Comparison of ENCODE assay signal across 11 cellular contexts in genomic region chr12:76588881-76589565, GRCh38. TPM values are rescaled to one million over a fixed set of nuclear protein-coding genes. Genes with fewer than 3 reads are reported as not detected.
DNase-seq lines count a peak whose midpoint lies in the region; ATAC-seq, FAIRE-seq and TF ChIP-seq lines count a peak whose summit lies in the region.
"Had no signal": no experiment of that assay in that cellular context is flagged by ENCODE, and none has a peak within 500 bp of the region (broad histone marks: within the 10 kb centered on the region; RNA-seq: fewer than 3 reads in every experiment).

No MANE protein-coding gene starts in this region.

- H3K36me3 Mint-ChIP-seq in activated CD8-positive, alpha-beta T cell treated with anti-CD3 and anti-CD28 coated beads for 36 hours (ENCODE audit: low read depth), result no peaks in the 10 kb centered on the region
- no peaks in the 10 kb centered on the region for H3K36me3 Mint-ChIP-seq in activated CD4-positive, alpha-beta T cell treated with anti-CD3 and anti-CD28 coated beads, Interleukin-2, amount 10 ng/mL, durations not matched to agents 7 days and 5 days (ENCODE audit: low read depth)
- H3K36me3 Mint-ChIP-seq: T-cell had no signal

- no peak overlapping the region for H3K9ac ChIP-seq in HepG2 (ENCODE audit: insufficient read depth, low read depth, low read length)

- no peak overlapping the region for H2AFZ ChIP-seq in HepG2 (ENCODE audit: low read length)

- TF ChIP-seq CTCF in right lobe of liver (IDR thresholded peaks at IDR 0.05), result no peak
- TF ChIP-seq CTCF in HepG2 (CRISPR knock-in tag; IDR thresholded peaks at IDR 0.05), result no peak
- TF ChIP-seq CTCF in activated CD8-positive, alpha-beta T cell treated with anti-CD3 and anti-CD28 coated beads for 36 hours (IDR thresholded peaks at IDR 0.05), result no peak
- no peak for TF ChIP-seq CTCF in left lung (IDR thresholded peaks at IDR 0.05)
- TF ChIP-seq CTCF in GM13976 (IDR thresholded peaks at IDR 0.05; ENCODE audit: borderline replicate concordance, control extremely low read depth, extremely low read depth, insufficient read depth, missing control alignments), result no peak

- in situ Hi-C loops in HepG2 (cut with HindIII; ENCODE audit: extremely low pct_ligation_motif_present, low pct_unique_long_range_greater_than_20kb) (no loop called here), GM13976 (cut with MboI; ENCODE audit: low sequenced_read_pairs, unreplicated experiment) (no loop called here)

- TF ChIP-seq EP300 in HepG2 (IDR thresholded peaks at IDR 0.05; ENCODE audit: low read depth in 2 of 2, low read length in 2 of 2) (no peak), HepG2 (CRISPR knock-in tag; IDR thresholded peaks at IDR 0.05; ENCODE audit: borderline replicate concordance) (no peak)

- no peaks in the 10 kb centered on the region for H3K4me1 ChIP-seq in right lobe of liver
- H3K4me1 ChIP-seq in HepG2 (ENCODE audit: insufficient read depth, low read length), result no peaks in the 10 kb centered on the region
- peaks cover 0 to 34% of the 10 kb centered on the region in 2 donors for H3K4me1 ChIP-seq in left lung

- FAIRE-seq in HepG2 (lab: Jason Lieb, UNC), result no peak

- H3K9me3 ChIP-seq in right lobe of liver (no peaks in the 10 kb centered on the region), HepG2 (ENCODE audit: low read length) (no peaks in the 10 kb centered on the region), left lung (no peaks in the 10 kb centered on the region)

- ATAC-seq in right lobe of liver, result peak; percentile 34 to 67 (median 55)
- ATAC-seq in HepG2, result no peak
- peak; percentile 86 for ATAC-seq in activated CD8-positive, alpha-beta T cell treated with anti-CD3 and anti-CD28 coated beads for 36 hours
- ATAC-seq in left lung, result peak; percentile 82
- ATAC-seq in HG03196 (IDR thresholded peaks at IDR 0.05; ENCODE audit: unreplicated experiment), result no peak
- ATAC-seq: T-cell had no signal

- no peak overlapping the region for H3K27ac ChIP-seq in right lobe of liver
- H3K27ac ChIP-seq in HepG2 (ENCODE audit: extremely low read length, insufficient read depth, low read length), result no peak overlapping the region
- peak overlapping the region; percentile 56 to 68 for H3K27ac ChIP-seq in left lung

- intact Hi-C loops in right lobe of liver (cut with DNase I), result no loop called here
- intact Hi-C loops in HepG2 (cut with micrococcal nuclease; ENCODE audit: unreplicated experiment), result loop anchor here (10.0 kb wide), 1 partner anchor 114 kb away; no protein-coding TSS in a partner anchor
- intact Hi-C loops in activated CD8-positive, alpha-beta T cell treated with anti-CD3 and anti-CD28 coated beads for 36 hours (cut with micrococcal nuclease), result no loop called here
- intact Hi-C loops in left lung (cut with DNase I), result loop anchor here in 1 of 2 donors (10.0 kb wide), 1 partner anchor 204 kb away; no protein-coding TSS in a partner anchor

- CTCF ChIA-PET in HepG2 (lab: Yijun Ruan, JAX; ENCODE audit: low intra/inter-chr PET ratio, low total read pairs), result no interaction called here
- CTCF ChIA-PET in activated CD8-positive, alpha-beta T cell treated with anti-CD3 and anti-CD28 coated beads for 36 hours (lab: Charles Lee), result interaction anchor here (0.7 to 1.3 kb wide), 4 partner anchors 38 to 1104 kb away, joined by 3 read pairs; no protein-coding TSS in a partner anchor
- CTCF ChIA-PET in activated CD4-positive, alpha-beta T cell treated with anti-CD3 and anti-CD28 coated beads, Interleukin-2, amount 10 ng/mL, durations not matched to agents 7 days and 5 days (lab: Charles Lee), result interaction anchor here (0.6 kb wide), 1 partner anchor 1043 kb away, joined by 3 read pairs; no protein-coding TSS in a partner anchor

- H3K27me3 Mint-ChIP-seq in activated CD8-positive, alpha-beta T cell treated with anti-CD3 and anti-CD28 coated beads for 36 hours, result no peaks in the 10 kb centered on the region
- no peaks in the 10 kb centered on the region for H3K27me3 Mint-ChIP-seq in activated CD4-positive, alpha-beta T cell treated with anti-CD3 and anti-CD28 coated beads, Interleukin-2, amount 10 ng/mL, durations not matched to agents 7 days and 5 days
- H3K27me3 Mint-ChIP-seq: T-cell had no signal

- H3K9me3 Mint-ChIP-seq in activated CD8-positive, alpha-beta T cell treated with anti-CD3 and anti-CD28 coated beads for 36 hours, result no peaks in the 10 kb centered on the region
- peaks cover 2% of the 10 kb centered on the region for H3K9me3 Mint-ChIP-seq in activated CD4-positive, alpha-beta T cell treated with anti-CD3 and anti-CD28 coated beads, Interleukin-2, amount 10 ng/mL, durations not matched to agents 7 days and 5 days
- H3K9me3 Mint-ChIP-seq: T-cell had no signal

- H3K79me2 ChIP-seq in HepG2 (ENCODE audit: insufficient read depth, low read length), result no peaks in the 10 kb centered on the region

- peaks cover 2% of the 10 kb centered on the region for H3K4me1 Mint-ChIP-seq in activated CD8-positive, alpha-beta T cell treated with anti-CD3 and anti-CD28 coated beads for 36 hours (ENCODE audit: low read depth)
- peaks cover 13% of the 10 kb centered on the region for H3K4me1 Mint-ChIP-seq in activated CD4-positive, alpha-beta T cell treated with anti-CD3 and anti-CD28 coated beads, Interleukin-2, amount 10 ng/mL, durations not matched to agents 7 days and 5 days
- H3K4me1 Mint-ChIP-seq: neural crest cell had no signal

- no peaks in the 10 kb centered on the region for H3K27me3 ChIP-seq in right lobe of liver
- no peaks in the 10 kb centered on the region; a peak in 1 of 5 replicates for H3K27me3 ChIP-seq in HepG2 (ENCODE audit: control insufficient read depth in 1 of 2, insufficient read depth in 2 of 2, low read length in 2 of 2)
- no peaks in the 10 kb centered on the region for H3K27me3 ChIP-seq in left lung

- TF ChIP-seq POLR2A in right lobe of liver (IDR thresholded peaks at IDR 0.05) (no peak), HepG2 (IDR thresholded peaks at IDR 0.05; ENCODE audit: insufficient read depth in 1 of 2, low read depth in 2 of 2, low read length in 2 of 2) (no peak)

- POLR2A ChIA-PET in HepG2 (lab: Yijun Ruan, JAX), result no interaction called here
- POLR2A ChIA-PET in activated CD8-positive, alpha-beta T cell treated with anti-CD3 and anti-CD28 coated beads for 36 hours (lab: Charles Lee), result interaction anchor here (1.7 kb wide), 1 partner anchor 29 kb away, joined by 4 read pairs; no protein-coding TSS in a partner anchor
- POLR2A ChIA-PET in activated CD4-positive, alpha-beta T cell treated with anti-CD3 and anti-CD28 coated beads, Interleukin-2, amount 10 ng/mL, durations not matched to agents 7 days and 5 days (lab: Charles Lee), result no interaction called here

- BruUV-seq in HepG2 (replicated peaks; lab: Mats Ljungman, UMichigan), result no TSS peak

- H3K36me3 ChIP-seq in right lobe of liver (no peaks in the 10 kb centered on the region), HepG2 (replicated peaks in 1 of 2; ENCODE audit: control insufficient read depth in 1 of 2, insufficient read depth in 2 of 2, low read length in 2 of 2) (no peaks in the 10 kb centered on the region), left lung (no peaks in the 10 kb centered on the region)

- H4K20me1 ChIP-seq in HepG2 (ENCODE audit: insufficient read depth, low read length), result no peaks in the 10 kb centered on the region

- H3K4me3 Mint-ChIP-seq in activated CD8-positive, alpha-beta T cell treated with anti-CD3 and anti-CD28 coated beads for 36 hours, result no peak overlapping the region
- no peak overlapping the region for H3K4me3 Mint-ChIP-seq in activated CD4-positive, alpha-beta T cell treated with anti-CD3 and anti-CD28 coated beads, Interleukin-2, amount 10 ng/mL, durations not matched to agents 7 days and 5 days
- H3K4me3 Mint-ChIP-seq: neural crest cell, T-cell had no signal

- H3K4me3 ChIP-seq in right lobe of liver (no peak overlapping the region), HepG2 (replicated peaks in 1 of 3; ENCODE audit: insufficient read depth in 1 of 3, low read depth in 2 of 3, low read length in 3 of 3) (no peak overlapping the region), left lung (no peak overlapping the region)

- H3K27ac Mint-ChIP-seq in activated CD8-positive, alpha-beta T cell treated with anti-CD3 and anti-CD28 coated beads for 36 hours, result peak overlapping the region; percentile 69
- no peak overlapping the region for H3K27ac Mint-ChIP-seq in activated CD4-positive, alpha-beta T cell treated with anti-CD3 and anti-CD28 coated beads, Interleukin-2, amount 10 ng/mL, durations not matched to agents 7 days and 5 days
- H3K27ac Mint-ChIP-seq: T-cell had no signal

- DNase-seq in right lobe of liver, result no peak
- DNase-seq in HepG2 (ENCODE audit: low spot score), result no peak
- peak; percentile 5 for DNase-seq in activated CD8-positive, alpha-beta T cell treated with anti-CD3 and anti-CD28 coated beads for 36 hours
- no peak for DNase-seq in left lung
- no peak for DNase-seq in retina
- DNase-seq in GM13976 (ENCODE audit: low spot score), result no peak
- no peak for DNase-seq in activated CD4-positive, alpha-beta T cell treated with anti-CD3 and anti-CD28 coated beads, Interleukin-2, amount 10 ng/mL, durations not matched to agents 7 days and 5 days
- DNase-seq: activated gamma-delta T cell, T-cell had no signal

- H3K4me2 ChIP-seq in HepG2 (ENCODE audit: low read depth, low read length), result no peak overlapping the region

- no peak for TF ChIP-seq RAD21 in HepG2 (CRISPR knock-in tag; IDR thresholded peaks at IDR 0.05)

RNA-seq across cellular contexts. Expression of gene OSBPL8, which starts 29.5 kb away (rescaled TPM):
- total RNA-seq in right lobe of liver, result 10 to 100 TPM; 20.2 to 29.1 (median 24.2) TPM
- total RNA-seq in HepG2 (2016; rRNA removed; fragmentation: Illumina TruSeq; extraction: Trizol), result 33.9 and 63.9 TPM in 2 replicates
- total RNA-seq in HepG2 (2016; cell fraction: cytosol; rRNA removed; fragmentation: Illumina TruSeq; extraction: Trizol; ENCODE audit: low read depth), result 1.7 and 2.8 TPM in 2 replicates
- 35.4 and 60.8 TPM in 2 replicates for total RNA-seq in HepG2 (2016; cell fraction: insoluble cytoplasmic fraction; rRNA removed; fragmentation: Illumina TruSeq; extraction: Trizol)
- 15.8 and 18.9 TPM in 2 replicates for total RNA-seq in HepG2 (2016; cell fraction: membrane; rRNA removed; fragmentation: Illumina TruSeq; extraction: Trizol)
- 38.8 and 43.9 TPM in 2 replicates for total RNA-seq in HepG2 (2016; cell fraction: nucleus; rRNA removed; fragmentation: Illumina TruSeq; extraction: Trizol)
- 8.5 and 11.0 TPM in 2 replicates for polyA plus RNA-seq in HepG2 (2011; rRNA removed)
- 7.6 and 7.8 TPM in 2 replicates for polyA plus RNA-seq in HepG2 (2011; cell fraction: cytosol; rRNA removed)
- polyA plus RNA-seq in HepG2 (2011; cell fraction: nucleus; rRNA removed), result 10.7 and 16.3 TPM in 2 replicates
- polyA plus RNA-seq in HepG2 (2012), result 12.4 and 15.4 TPM in 2 replicates
- polyA plus RNA-seq in HepG2 (2016; cell fraction: cytosol; fragmentation: Illumina TruSeq; extraction: Trizol; ENCODE audit: low read depth), result 0.52 and 0.65 TPM in 2 replicates
- polyA plus RNA-seq in HepG2 (2016; cell fraction: insoluble cytoplasmic fraction; fragmentation: Illumina TruSeq; extraction: Trizol; ENCODE audit: low read depth), result 32.6 and 35.8 TPM in 2 replicates
- 4.1 and 4.4 TPM in 2 replicates for polyA plus RNA-seq in HepG2 (2016; cell fraction: membrane; fragmentation: Illumina TruSeq; extraction: Trizol; ENCODE audit: low read depth)
- 20.5 and 21.9 TPM in 2 replicates for polyA plus RNA-seq in HepG2 (2016; cell fraction: nucleus; fragmentation: Illumina TruSeq; extraction: Trizol; ENCODE audit: insufficient read depth, low read depth)
- 26.3 and 32.1 TPM in 2 replicates for polyA minus RNA-seq in HepG2 (2011; rRNA and poly(A)+ RNA removed; ENCODE audit: low replicate concordance)
- 30.4 and 34.6 TPM in 2 replicates for polyA minus RNA-seq in HepG2 (2011; cell fraction: cytosol; rRNA and poly(A)+ RNA removed)
- polyA minus RNA-seq in HepG2 (2011; cell fraction: nucleus; rRNA and poly(A)+ RNA removed), result 95.4 and 95.7 TPM in 2 replicates
- total RNA-seq in activated CD8-positive, alpha-beta T cell treated with anti-CD3 and anti-CD28 coated beads for 36 hours, result 10 to 100 TPM; 81.1 to 85.6 TPM
- total RNA-seq in left lung, result 100 to 1,000 TPM in 1 of 2 donors, 10 to 100 TPM in 1; 83.3 to 100 TPM
- total RNA-seq in activated CD4-positive, alpha-beta T cell treated with anti-CD3 and anti-CD28 coated beads, Interleukin-2, amount 10 ng/mL, durations not matched to agents 7 days and 5 days, result 100 to 1,000 TPM; 119 to 130 TPM

Comparison
In these comparisons a context has a peak if more than half of its experiments do, and no peak if none do; other contexts are left out.
1. ATAC-seq: peak in right lobe of liver (4 of 4), activated CD8-positive, alpha-beta T cell treated with anti-CD3 and anti-CD28 coated beads for 36 hours (single experiment) and left lung (single experiment); none in HepG2 (single experiment) and HG03196 (single experiment).
2. H3K27ac ChIP-seq: peak in left lung (2 of 2); none in right lobe of liver (0 of 3) and HepG2 (single experiment).